28 cellular contexts compared by ENCODE assay signal in genomic region chr2:175435012-175435411, GRCh38.
"Had no signal": no experiment of that assay in that cellular context is flagged by ENCODE, and none has a peak within 500 bp of the region (broad histone marks: within the 10 kb centered on the region; RNA-seq: fewer than 3 reads in every experiment).

No MANE protein-coding gene starts in this region.

- ATAC-seq: activated CD4-positive, alpha-beta T cell treated with anti-CD3 and anti-CD28 coated beads for 36 hours; body of pancreas; foreskin keratinocyte; heart left ventricle; pancreas; stimulated activated memory B cell treated with anti-CD40 and anti-IgM and Interleukin-4, amounts not matched to agents 10 μg/mL and 1 μg/mL and 100 μg/mL, for 72 hours; stimulated activated naive CD8-positive, alpha-beta T cell treated with anti-CD3 and anti-CD28 coated beads, Interleukin-15, amount 100 ng/mL, for 72 hours; upper lobe of right lung had no signal

- H3K36me3 ChIP-seq: adrenal gland, heart left ventricle, pancreas, prostate gland, sigmoid colon, upper lobe of right lung had no signal

- H3K4me1 ChIP-seq: adrenal gland, body of pancreas, foreskin keratinocyte, heart left ventricle, pancreas, prostate gland, sigmoid colon, upper lobe of right lung had no signal

- H3K4me2 ChIP-seq: smooth muscle cell had no signal

- DNase-seq: activated CD4-positive, alpha-beta T cell treated with anti-CD3 and anti-CD28 coated beads for 36 hours; activated CD4-positive, CD25-positive, alpha-beta regulatory T cell; activated effector memory CD4-positive, alpha-beta T cell treated with Interleukin-2 at 50 U/mL for 16 hours; activated naive CD4-positive, alpha-beta T cell treated with Interleukin-2 at 50 U/mL for 16 hours; adrenal gland; aorta; body of pancreas; dorsolateral prefrontal cortex; effector memory CD4-positive, alpha-beta T cell; foreskin keratinocyte; heart left ventricle; hypothalamus; immature natural killer cell; naive B cell; nucleus accumbens; pancreas; retina; sigmoid colon; stimulated activated CD4-positive, alpha-beta T cell treated with anti-CD3 and anti-CD28 coated beads, Interleukin-1b, Interleukin-23, amount 100 ng/mL, for 48 hours; stimulated activated CD4-positive, alpha-beta T cell treated with anti-CD3 and anti-CD28 coated beads, Interleukin-4, amount 100 ng/mL, for 4 hours; stimulated activated CD8-positive, alpha-beta memory T cell treated with anti-CD3 and anti-CD28 coated beads, Interleukin-4, amount 100 ng/mL, for 48 hours; stimulated activated naive CD8-positive, alpha-beta T cell treated with anti-CD3 and anti-CD28 coated beads, Interleukin-15, amount 100 ng/mL, for 72 hours; substantia nigra; upper lobe of right lung had no signal

- FAIRE-seq: pancreas had no signal

- H3K27ac ChIP-seq: adrenal gland, body of pancreas, coronary artery, dorsolateral prefrontal cortex, foreskin keratinocyte, heart left ventricle, pancreas, prostate gland, sigmoid colon, upper lobe of right lung had no signal

- H3K27me3 ChIP-seq: adrenal gland, body of pancreas, foreskin keratinocyte, sigmoid colon, upper lobe of right lung had no signal

- H3K9me3 ChIP-seq: adrenal gland, body of pancreas, heart left ventricle, pancreas, prostate gland, sigmoid colon, upper lobe of right lung had no signal

- H3K4me3 ChIP-seq: adrenal gland, body of pancreas, coronary artery, dorsolateral prefrontal cortex, heart left ventricle, pancreas, prostate gland, sigmoid colon, smooth muscle cell, upper lobe of right lung had no signal
